8 cellular contexts compared by ENCODE assay signal in genomic region chrX:19017271-19017670, GRCh38. TPM values are rescaled to one million over a fixed set of nuclear protein-coding genes. Genes with fewer than 3 reads are reported as not detected.
DNase-seq lines count a peak whose midpoint lies in the region; ATAC-seq and TF ChIP-seq lines count a peak whose summit lies in the region.

No MANE protein-coding gene starts in this region.

- peak; percentile 13 for TF ChIP-seq CTCF in lung (IDR thresholded peaks at IDR 0.05; ENCODE audit: control extremely low read depth, extremely low read depth)

- DNase-seq in DMS53 (lab: John Stamatoyannopoulos, UW) = peak; percentile 72
- peak; percentile 8 for DNase-seq in HuH-7 (ENCODE audit: low spot score)
- peak; percentile 22 for DNase-seq in adipocyte (ENCODE audit: low read depth)
- DNase-seq in lung (ENCODE audit: low spot score) = no peak
- no peak for DNase-seq in NCI-H446 treated with DMSO at 0.1 percent for 48 hours (lab: John Stamatoyannopoulos, UW)
- no peak for DNase-seq in KG1 (lab: John Stamatoyannopoulos, UW)

- 41 to 55% methylated on average over 3 of the region's 3 CpGs for WGBS in lung, 2 donors

- H3K36me3 ChIP-seq in adipocyte (ENCODE audit: control insufficient read depth, insufficient read depth, low read length, severe bottlenecking) (no peaks in the 10 kb centered on the region), lung (ENCODE audit: control insufficient read depth in 2 of 2, insufficient read depth in 2 of 2, low read length in 2 of 2) (no peaks in the 10 kb centered on the region)

- no peaks in the 10 kb centered on the region for H3K27me3 ChIP-seq in adipocyte (replicated peaks; ENCODE audit: control insufficient read depth, insufficient read depth, low read length)
- H3K27me3 ChIP-seq in lung (ENCODE audit: control insufficient read depth, insufficient read depth) = no peaks in the 10 kb centered on the region

- H3K9me3 ChIP-seq in adipocyte (ENCODE audit: control insufficient read depth, low read length) = peaks cover 4% of the 10 kb centered on the region
- no peaks in the 10 kb centered on the region for H3K9me3 ChIP-seq in lung (ENCODE audit: control insufficient read depth in 2 of 2, insufficient read depth in 1 of 2, low read length in 1 of 2)

- H3K4me3 ChIP-seq in adipocyte (ENCODE audit: low read length) = no peak overlapping the region
- no peak overlapping the region for H3K4me3 ChIP-seq in lung

- H3K4me1 ChIP-seq in adipocyte (ENCODE audit: control insufficient read depth, insufficient read depth, low read length) (no peaks in the 10 kb centered on the region), lung (ENCODE audit: control insufficient read depth in 2 of 2, insufficient read depth in 2 of 2, low read length in 2 of 2) (no peaks in the 10 kb centered on the region)

- no peak for ATAC-seq in lung (ENCODE audit: insufficient read depth, low FRiP score)
- no peak for ATAC-seq in GM18858 (IDR thresholded peaks at IDR 0.05; ENCODE audit: unreplicated experiment)
- ATAC-seq in GM19467 (IDR thresholded peaks at IDR 0.05; ENCODE audit: unreplicated experiment) = no peak

- no peak overlapping the region for H3K27ac ChIP-seq in lung (ENCODE audit: low read depth in 1 of 2, low read length in 1 of 2)

- H3K9ac ChIP-seq in adipocyte (ENCODE audit: low read length) = no peak overlapping the region

RNA-seq across cellular contexts. Expression of gene PHKA2, which starts 33.4 kb away (rescaled TPM):
- 10 to 100 TPM; 26.9 to 34.3 TPM for total RNA-seq in lung
- polyA plus RNA-seq in lung = 10 to 100 TPM; 14.2 to 18.7 TPM

Comparison
In these comparisons a context has a peak if more than half of its experiments do, and no peak if none do; other contexts are left out.
1. DNase-seq: peak in DMS53 (single experiment), HuH-7 (single experiment) and adipocyte (single experiment); none in lung (single experiment), NCI-H446 treated with DMSO at 0.1 percent for 48 hours (single experiment) and KG1 (single experiment).